In the genomic region with DNA sequence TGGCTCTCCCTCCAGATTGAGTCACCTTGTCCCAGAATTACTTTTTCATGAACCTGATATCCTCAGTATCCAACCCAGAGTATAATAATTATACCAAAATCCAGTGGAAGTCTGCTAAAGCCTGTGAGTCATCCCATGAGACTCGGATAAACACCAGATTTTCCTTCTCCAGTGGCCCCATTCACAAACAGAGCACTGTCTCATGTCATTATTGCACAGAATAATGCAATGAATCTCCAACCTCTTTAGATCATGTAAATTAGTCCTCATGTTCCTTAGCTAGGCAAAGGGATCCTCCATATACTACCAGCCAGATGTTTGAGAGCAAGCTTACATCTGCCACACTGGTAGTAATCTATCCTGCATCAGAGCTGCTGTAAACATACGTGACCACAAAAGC, we compare ENCODE assay signal across 27 cellular contexts.
DNase-seq lines count a peak whose midpoint lies in the region; ATAC-seq, FAIRE-seq and TF ChIP-seq lines count a peak whose summit lies in the region.
"Had no signal": no experiment of that assay in that cellular context is flagged by ENCODE, and none has a peak within 500 bp of the region (broad histone marks: within the 10 kb centered on the region; RNA-seq: fewer than 3 reads in every experiment).

No MANE protein-coding gene starts in this region.

- no peak overlapping the region for H3K4me3 ChIP-seq in hepatocyte
- H3K4me3 ChIP-seq: adrenal gland, HAP-1, sigmoid colon, upper lobe of right lung had no signal

- CTCF ChIA-PET in HEK293T (lab: Yijun Ruan, JAX): no interaction called here

- no peak for TF ChIP-seq CTCF in hepatocyte (IDR thresholded peaks at IDR 0.05; ENCODE audit: poor library complexity)

- H3K79me2 ChIP-seq in hepatocyte: no peaks in the 10 kb centered on the region

- H3K9me3 ChIP-seq in hepatocyte (ENCODE audit: low read depth): no peaks in the 10 kb centered on the region
- H3K9me3 ChIP-seq: adrenal gland, HAP-1, sigmoid colon, upper lobe of right lung had no signal

- no peaks in the 10 kb centered on the region for H3K4me1 ChIP-seq in hepatocyte (ENCODE audit: insufficient read depth)
- H3K4me1 ChIP-seq: adrenal gland, sigmoid colon, upper lobe of right lung had no signal

- WGBS in hepatocyte (ENCODE audit: low lambda C conversion rate, missing lambda C conversion rate): 71% methylated on average over 2 of the region's 2 CpGs

- DNase-seq in AG08396 (ENCODE audit: low spot score) (peak; percentile 12), EL (peak; percentile 21), RCC 7860 (ENCODE audit: low spot score) (peak; percentile 18), fibroblast of peridontal ligament (ENCODE audit: extremely low read depth) (peak; percentile 97), hepatocyte (ENCODE audit: low spot score) (no peak), HTR-8/SVneo (ENCODE audit: insufficient read length, low spot score) (no peak), HEK293T (ENCODE audit: extremely low spot score) (no peak)
- DNase-seq: ACHN; activated CD4-positive, alpha-beta T cell treated with anti-CD3 and anti-CD28 coated beads for 48 hours; activated gamma-delta T cell treated with Interleukin-2 at 50 U/mL for 16 hours; activated T-cell treated with anti-CD3 and anti-CD28 coated beads, Interleukin-2, amount 50 U/mL, for 1 hour; CD4-positive, alpha-beta T cell; hippocampal formation; left cardiac atrium; MV-4-11; NCI-H146; NCI-H524 treated with DMSO at 0.1 percent for 48 hours; Right ventricle myocardium superior; sigmoid colon; stimulated activated naive B cell treated with anti-CD40 and anti-IgM and Interleukin-4, amounts not matched to agents 10 μg/mL and 1 μg/mL and 100 μg/mL, for 72 hours; upper lobe of right lung had no signal

- no peak overlapping the region for H3K4me2 ChIP-seq in hepatocyte
- H3K4me2 ChIP-seq: KMS-11 had no signal

- POLR2A ChIA-PET in HEK293T (lab: Yijun Ruan, JAX): no interaction called here

- H4K20me1 ChIP-seq in hepatocyte (ENCODE audit: insufficient read depth, poor library complexity, severe bottlenecking): no peaks in the 10 kb centered on the region

- H3K36me3 ChIP-seq in hepatocyte (replicated peaks; ENCODE audit: insufficient read depth, low read depth): no peaks in the 10 kb centered on the region
- H3K36me3 ChIP-seq: adrenal gland, HAP-1, sigmoid colon, upper lobe of right lung had no signal

- no peak overlapping the region for H2AFZ ChIP-seq in hepatocyte

- no peaks in the 10 kb centered on the region for H3K27me3 ChIP-seq in hepatocyte
- H3K27me3 ChIP-seq: adrenal gland, sigmoid colon, upper lobe of right lung had no signal

- H3K27ac ChIP-seq in hepatocyte: no peak overlapping the region
- H3K27ac ChIP-seq: adrenal gland, KMS-11, sigmoid colon, upper lobe of right lung, VCaP had no signal

- FAIRE-seq in RCC 7860 (lab: Jason Lieb, UNC) (no peak), HTR-8/SVneo (lab: Jason Lieb, UNC) (no peak)
- FAIRE-seq: frontal cortex had no signal

- no peak for ATAC-seq in esophagus mucosa
- ATAC-seq: stimulated activated naive B cell treated with anti-CD40 and anti-IgM and Interleukin-4, amounts not matched to agents 10 μg/mL and 1 μg/mL and 100 μg/mL, for 72 hours; upper lobe of right lung had no signal

- no peaks in the 10 kb centered on the region for H3K9me2 ChIP-seq in hepatocyte (replicated peaks; ENCODE audit: insufficient read depth)

TF ChIP-seq in HEK293T, 16 proteins besides CTCF, POLR2A, EP300 and RAD21:
- TF ChIP-seq TARDBP (IDR thresholded peaks at IDR 0.05): no peak
- no peak for TF ChIP-seq BHLHE40 (IDR thresholded peaks at IDR 0.05; ENCODE audit: borderline replicate concordance)
- TF ChIP-seq SP1 (IDR thresholded peaks at IDR 0.05): no peak
- no peak for TF ChIP-seq HDGF (IDR thresholded peaks at IDR 0.05; ENCODE audit: borderline replicate concordance)
- no peak for TF ChIP-seq FOXM1 (IDR thresholded peaks at IDR 0.05; ENCODE audit: borderline replicate concordance)
- no peak for TF ChIP-seq ELF4 (IDR thresholded peaks at IDR 0.05)
- no peak for TF ChIP-seq ZNF384 (IDR thresholded peaks at IDR 0.05)
- TF ChIP-seq L3MBTL2 (conservative IDR thresholded peaks at IDR 0.05): no peak
- TF ChIP-seq ARNT (IDR thresholded peaks at IDR 0.05): no peak
- TF ChIP-seq FOXA1 (IDR thresholded peaks at IDR 0.05): no peak
- no peak for TF ChIP-seq CTBP1 (IDR thresholded peaks at IDR 0.05; ENCODE audit: borderline replicate concordance)
- TF ChIP-seq, protein P1, sequence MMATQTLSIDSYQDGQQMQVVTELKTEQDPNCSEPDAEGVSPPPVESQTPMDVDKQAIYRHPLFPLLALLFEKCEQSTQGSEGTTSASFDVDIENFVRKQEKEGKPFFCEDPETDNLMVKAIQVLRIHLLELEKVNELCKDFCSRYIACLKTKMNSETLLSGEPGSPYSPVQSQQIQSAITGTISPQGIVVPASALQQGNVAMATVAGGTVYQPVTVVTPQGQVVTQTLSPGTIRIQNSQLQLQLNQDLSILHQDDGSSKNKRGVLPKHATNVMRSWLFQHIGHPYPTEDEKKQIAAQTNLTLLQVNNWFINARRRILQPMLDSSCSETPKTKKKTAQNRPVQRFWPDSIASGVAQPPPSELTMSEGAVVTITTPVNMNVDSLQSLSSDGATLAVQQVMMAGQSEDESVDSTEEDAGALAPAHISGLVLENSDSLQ (IDR thresholded peaks at IDR 0.05): no peak
- no peak for TF ChIP-seq LEF1 (IDR thresholded peaks at IDR 0.05; ENCODE audit: borderline replicate concordance)
- TF ChIP-seq FOXK2 (IDR thresholded peaks at IDR 0.05): no peak
- TF ChIP-seq SUZ12 (IDR thresholded peaks at IDR 0.05): no peak
TF ChIP-seq in HEK293T: peak in this region for 0.

Comparison
In these comparisons a context has a peak if more than half of its experiments do, and no peak if none do; other contexts are left out.
1. DNase-seq: peak in AG08396 (single experiment), EL (single experiment), RCC 7860 (single experiment) and fibroblast of peridontal ligament (single experiment); none in hepatocyte (single experiment), HTR-8/SVneo (single experiment) and HEK293T (single experiment).